In the genomic region with DNA sequence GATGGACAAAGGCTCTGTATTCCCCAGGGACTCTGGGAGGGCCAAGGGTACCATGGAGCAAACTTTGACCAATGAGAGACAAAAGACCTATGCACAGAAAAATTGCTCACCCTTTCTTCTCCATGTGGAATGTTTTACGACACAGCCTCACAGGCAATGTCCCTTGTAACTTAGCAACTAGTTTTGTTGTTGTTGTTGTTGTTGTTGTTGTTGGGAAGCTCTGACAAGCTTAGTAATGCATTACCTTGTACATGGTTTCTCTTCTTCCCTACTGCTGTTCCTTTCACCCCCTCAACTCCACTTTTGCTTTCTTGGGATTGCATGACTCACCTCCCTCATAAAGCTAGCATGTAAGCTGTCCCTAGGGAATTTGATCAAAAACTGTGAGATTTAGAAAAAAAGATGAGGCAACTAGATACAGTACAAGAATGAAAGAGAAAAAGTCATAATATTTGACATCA, we compare ENCODE assay signal across 1 cellular context.
TF ChIP-seq lines count a peak whose summit lies in the region.

No MANE protein-coding gene starts in this region.

TF ChIP-seq in GM23338, 12 proteins besides CTCF, POLR2A, EP300 and RAD21 (continued from another document):
- no peak for TF ChIP-seq ZNF114 (CRISPR knock-in tag; IDR thresholded peaks at IDR 0.05)
